12 cellular contexts compared by ENCODE assay signal in genomic region chr14:90487031-90487430, GRCh38.
DNase-seq lines count a peak whose midpoint lies in the region; ATAC-seq lines count a peak whose summit lies in the region.
"Had no signal": no experiment of that assay in that cellular context is flagged by ENCODE, and none has a peak within 500 bp of the region (broad histone marks: within the 10 kb centered on the region; RNA-seq: fewer than 3 reads in every experiment).

No MANE protein-coding gene starts in this region.

- H3K9me3 Mint-ChIP-seq in stimulated activated memory B cell treated with anti-CD40 and anti-IgM and Interleukin-4, amounts not matched to agents 10 μg/mL and 1 μg/mL and 100 μg/mL, for 72 hours = peaks cover 5% of the 10 kb centered on the region
- H3K9me3 Mint-ChIP-seq: neural crest cell had no signal

- peak; percentile 56 for DNase-seq in A172 (ENCODE audit: low spot score)
- peak; percentile 62 for DNase-seq in LHCN-M2 (ENCODE audit: low read depth)
- peak; percentile 90 for DNase-seq in NCI-H82 (lab: John Stamatoyannopoulos, UW)
- peak; percentile 59 for DNase-seq in left cardiac atrium
- no peak for DNase-seq in foreskin melanocyte
- no peak for DNase-seq in iPS-NIHi11 (ENCODE audit: low spot score)
- DNase-seq: activated gamma-delta T cell treated with Interleukin-2 at 50 U/mL for 16 hours, T-helper 2 cell had no signal

- ATAC-seq in left cardiac atrium (peak in 1 of 2 donors; percentile 9), HG02870 (IDR thresholded peaks at IDR 0.05; ENCODE audit: unreplicated experiment) (no peak)
- no peak for ATAC-seq in stimulated activated memory B cell treated with anti-CD40 and anti-IgM and Interleukin-4, amounts not matched to agents 10 μg/mL and 1 μg/mL and 100 μg/mL, for 72 hours

- peaks cover 28% of the 10 kb centered on the region for H3K27me3 Mint-ChIP-seq in stimulated activated memory B cell treated with anti-CD40 and anti-IgM and Interleukin-4, amounts not matched to agents 10 μg/mL and 1 μg/mL and 100 μg/mL, for 72 hours

- no peak overlapping the region for H3K27ac Mint-ChIP-seq in stimulated activated memory B cell treated with anti-CD40 and anti-IgM and Interleukin-4, amounts not matched to agents 10 μg/mL and 1 μg/mL and 100 μg/mL, for 72 hours
- H3K27ac Mint-ChIP-seq: B cell had no signal

- no peaks in the 10 kb centered on the region for H3K36me3 Mint-ChIP-seq in stimulated activated memory B cell treated with anti-CD40 and anti-IgM and Interleukin-4, amounts not matched to agents 10 μg/mL and 1 μg/mL and 100 μg/mL, for 72 hours

- intact Hi-C loops in left cardiac atrium (cut with DNase I) = no loop called here

- no peaks in the 10 kb centered on the region for H3K4me1 Mint-ChIP-seq in stimulated activated memory B cell treated with anti-CD40 and anti-IgM and Interleukin-4, amounts not matched to agents 10 μg/mL and 1 μg/mL and 100 μg/mL, for 72 hours
- H3K4me1 Mint-ChIP-seq: B cell had no signal

- no peak overlapping the region for H3K4me3 Mint-ChIP-seq in stimulated activated memory B cell treated with anti-CD40 and anti-IgM and Interleukin-4, amounts not matched to agents 10 μg/mL and 1 μg/mL and 100 μg/mL, for 72 hours
- H3K4me3 Mint-ChIP-seq: B cell, neural crest cell had no signal

Comparison
In these comparisons a context has a peak if more than half of its experiments do, and no peak if none do; other contexts are left out.
1. DNase-seq: peak in A172 (single experiment), LHCN-M2 (single experiment), NCI-H82 (single experiment) and left cardiac atrium (single experiment); none in foreskin melanocyte (single experiment) and iPS-NIHi11 (single experiment).